11 cellular contexts compared by ENCODE assay signal in genomic region chr21:45080639-45081414, GRCh38. TPM values are rescaled to one million over a fixed set of nuclear protein-coding genes. Genes with fewer than 3 reads are reported as not detected.
DNase-seq lines count a peak whose midpoint lies in the region; ATAC-seq, FAIRE-seq and TF ChIP-seq lines count a peak whose summit lies in the region.
"Had no signal": no experiment of that assay in that cellular context is flagged by ENCODE, and none has a peak within 500 bp of the region (broad histone marks: within the 10 kb centered on the region; RNA-seq: fewer than 3 reads in every experiment).

No MANE protein-coding gene starts in this region.

- H3K14ac ChIP-seq in trophoblast cell (ENCODE audit: low read length): no peak overlapping the region

- no peaks in the 10 kb centered on the region for H3K9me3 ChIP-seq in trophoblast cell (ENCODE audit: insufficient read depth, low read depth, low read length)

- no peak for TF ChIP-seq CTCF in coronary artery (IDR thresholded peaks at IDR 0.05)

- H3K4ac ChIP-seq in trophoblast cell (ENCODE audit: low read depth, low read length): no peak overlapping the region

- no peak overlapping the region for H4K8ac ChIP-seq in trophoblast cell (ENCODE audit: low read depth, low read length)

- no peak for ATAC-seq in HG03097 (IDR thresholded peaks at IDR 0.05; ENCODE audit: low FRiP score, unreplicated experiment)
- ATAC-seq in HG02973 (IDR thresholded peaks at IDR 0.05; ENCODE audit: unreplicated experiment): no peak
- ATAC-seq: foreskin keratinocyte had no signal

- H3K4me1 ChIP-seq in trophoblast cell (ENCODE audit: control insufficient read depth in 1 of 2, insufficient read depth in 2 of 2, low read length in 2 of 2): peaks cover 11 to 23% of the 10 kb centered on the region in 2 experiments

- TF ChIP-seq POLR2A in H54 (IDR thresholded peaks at IDR 0.05; ENCODE audit: low read depth, low read length): no peak

- no peak overlapping the region for H2AFZ ChIP-seq in trophoblast cell (ENCODE audit: insufficient read depth, low read length, poor library complexity)

- H2BK120ac ChIP-seq in trophoblast cell (ENCODE audit: insufficient read depth, low read length, poor library complexity): no peak overlapping the region

- H4K91ac ChIP-seq in trophoblast cell (ENCODE audit: low read depth, low read length): no peak overlapping the region

- no peak overlapping the region for H2BK12ac ChIP-seq in trophoblast cell (ENCODE audit: low read length)

- peak; percentile 65 for FAIRE-seq in H54 (lab: Jason Lieb, UNC)
- no peak for FAIRE-seq in urothelium cell line (lab: Jason Lieb, UNC)

- H3K79me1 ChIP-seq in trophoblast cell (ENCODE audit: low read length): peaks cover 2% of the 10 kb centered on the region

- H3K23ac ChIP-seq in trophoblast cell (ENCODE audit: low read length): no peak overlapping the region

- H3K79me2 ChIP-seq in trophoblast cell (ENCODE audit: control insufficient read depth, insufficient read depth, low read length, poor library complexity): no peaks in the 10 kb centered on the region

- peaks cover 0 to 2% of the 10 kb centered on the region in 2 experiments for H3K36me3 ChIP-seq in trophoblast cell (ENCODE audit: control insufficient read depth in 1 of 2, insufficient read depth in 2 of 2, low read length in 2 of 2)

- DNase-seq in H54 (ENCODE audit: insufficient read length, low spot score) (peak; percentile 76), T-helper 22 cell (ENCODE audit: low read depth) (peak; percentile 41), coronary artery (ENCODE audit: low spot score) (peak; percentile 24), trophoblast cell (no peak), HuH-7 (ENCODE audit: low spot score) (no peak), urothelium cell line (ENCODE audit: low spot score) (no peak)
- DNase-seq: foreskin keratinocyte, NCI-H345, retina had no signal

- no peak overlapping the region for H3K18ac ChIP-seq in trophoblast cell (ENCODE audit: low read length)

- H2BK5ac ChIP-seq in trophoblast cell (ENCODE audit: low read depth, low read length, poor library complexity): no peak overlapping the region

- H3K27me3 ChIP-seq in trophoblast cell (ENCODE audit: insufficient read depth, low read length): no peaks in the 10 kb centered on the region
- H3K27me3 ChIP-seq: foreskin keratinocyte had no signal

- no peak overlapping the region for H3K9ac ChIP-seq in trophoblast cell (ENCODE audit: low read length)

- H4K12ac ChIP-seq in trophoblast cell (ENCODE audit: low read depth, low read length): no peak overlapping the region

- H3K4me3 ChIP-seq in coronary artery (no peak overlapping the region), trophoblast cell (ENCODE audit: low read depth, low read length) (no peak overlapping the region)

- no CpG with 5 or more reads among the region's 8 CpGs for WGBS in trophoblast cell (ENCODE audit: extremely low coverage, insufficient coverage, insufficient read length)

- H3K27ac ChIP-seq in coronary artery (peak overlapping the region in 1 of 2 donors; percentile 44), trophoblast cell (ENCODE audit: low read depth, low read length) (peak overlapping the region; percentile 66)
- H3K27ac ChIP-seq: foreskin keratinocyte had no signal

- H2AK5ac ChIP-seq in trophoblast cell (ENCODE audit: low read length): no peak overlapping the region

- no peak overlapping the region for H3K4me2 ChIP-seq in trophoblast cell (ENCODE audit: low read length)

RNA-seq across cellular contexts. Expression of gene ADARB1, which starts 6.4 kb away (rescaled TPM):
- 12.9 and 14.2 TPM in 2 replicates for polyA plus RNA-seq in trophoblast cell (2013)

Comparison
In these comparisons a context has a peak if more than half of its experiments do, and no peak if none do; other contexts are left out.
1. DNase-seq: peak in H54 (single experiment), T-helper 22 cell (single experiment) and coronary artery (single experiment); none in trophoblast cell (0 of 2), HuH-7 (single experiment) and urothelium cell line (single experiment).